16 cellular contexts compared by ENCODE assay signal in genomic region chrX:77346859-77347258, GRCh38.
DNase-seq lines count a peak whose midpoint lies in the region; ATAC-seq and TF ChIP-seq lines count a peak whose summit lies in the region.
"Had no signal": no experiment of that assay in that cellular context is flagged by ENCODE, and none has a peak within 500 bp of the region (broad histone marks: within the 10 kb centered on the region; RNA-seq: fewer than 3 reads in every experiment).

No MANE protein-coding gene starts in this region.

- no peaks in the 10 kb centered on the region for H3K36me3 Mint-ChIP-seq in osteocyte (ENCODE audit: unreplicated experiment)

- H3K27ac Mint-ChIP-seq in osteocyte (ENCODE audit: unreplicated experiment): no peak overlapping the region
- H3K27ac Mint-ChIP-seq: B cell; CD4-positive, alpha-beta T cell; GM23338 had no signal

- peaks cover 0 to 15% of the 10 kb centered on the region in 2 donors for H3K9me3 ChIP-seq in ascending aorta

- H3K27me3 Mint-ChIP-seq in osteocyte (ENCODE audit: unreplicated experiment): peaks cover 2% of the 10 kb centered on the region
- H3K27me3 Mint-ChIP-seq: B cell; CD4-positive, alpha-beta T cell had no signal

- no peak for TF ChIP-seq CTCF in ascending aorta (IDR thresholded peaks at IDR 0.05)
- TF ChIP-seq CTCF in osteocyte (IDR thresholded peaks at IDR 0.05): no peak

- H3K4me1 ChIP-seq in ascending aorta: peaks cover 0 to 6% of the 10 kb centered on the region in 2 donors

- no peak overlapping the region for H3K4me3 Mint-ChIP-seq in osteocyte (ENCODE audit: unreplicated experiment)
- H3K4me3 Mint-ChIP-seq: B cell; CD4-positive, alpha-beta T cell; GM23338; H9 had no signal

- H3K4me3 ChIP-seq in ascending aorta: no peak overlapping the region
- H3K4me3 ChIP-seq: GM23338 had no signal

- intact Hi-C loops in left ventricle myocardium superior (cut with micrococcal nuclease) (no loop called here), left cardiac atrium (cut with DNase I) (no loop called here), ascending aorta (cut with DNase I) (loop anchor here (5.0 kb wide), 1 partner anchor 175 kb away; no protein-coding TSS in a partner anchor)

- H3K9me3 Mint-ChIP-seq in osteocyte (ENCODE audit: unreplicated experiment): peaks cover 38% of the 10 kb centered on the region
- H3K9me3 Mint-ChIP-seq: CD4-positive, alpha-beta T cell; GM23338 had no signal

- H3K4me1 Mint-ChIP-seq in osteocyte (ENCODE audit: unreplicated experiment): no peaks in the 10 kb centered on the region
- H3K4me1 Mint-ChIP-seq: B cell, GM23338 had no signal

- H3K36me3 ChIP-seq in ascending aorta: no peaks in the 10 kb centered on the region

- no peaks in the 10 kb centered on the region for H3K27me3 ChIP-seq in ascending aorta

- peak overlapping the region; percentile 51 to 70 for H3K27ac ChIP-seq in ascending aorta

- peak; percentile 88 for ATAC-seq in left ventricle myocardium superior
- ATAC-seq in left cardiac atrium: no peak
- ATAC-seq: GM23338 had no signal

- DNase-seq in left ventricle myocardium superior (no peak), left cardiac atrium (no peak), ascending aorta (ENCODE audit: low spot score in 2 of 2) (no peak), myocyte (ENCODE audit: low read depth) (peak; percentile 13), cortex of kidney (lab: John Stamatoyannopoulos, UW) (no peak), osteocyte (ENCODE audit: extremely low spot score, unreplicated experiment) (no peak)
- DNase-seq in activated CD4-positive, alpha-beta T cell treated with anti-CD3 and anti-CD28 coated beads, Interleukin-2, amount 50 U/mL, for 48 hours: no peak
- DNase-seq: C1 segment of cervical spinal cord; Calu3; CD4-positive, alpha-beta T cell; DMS 273 treated with DMSO at 0.1 percent for 48 hours; DMS79; GDM1; H9 had no signal
